8 cellular contexts compared by ENCODE assay signal in the genomic region with DNA sequence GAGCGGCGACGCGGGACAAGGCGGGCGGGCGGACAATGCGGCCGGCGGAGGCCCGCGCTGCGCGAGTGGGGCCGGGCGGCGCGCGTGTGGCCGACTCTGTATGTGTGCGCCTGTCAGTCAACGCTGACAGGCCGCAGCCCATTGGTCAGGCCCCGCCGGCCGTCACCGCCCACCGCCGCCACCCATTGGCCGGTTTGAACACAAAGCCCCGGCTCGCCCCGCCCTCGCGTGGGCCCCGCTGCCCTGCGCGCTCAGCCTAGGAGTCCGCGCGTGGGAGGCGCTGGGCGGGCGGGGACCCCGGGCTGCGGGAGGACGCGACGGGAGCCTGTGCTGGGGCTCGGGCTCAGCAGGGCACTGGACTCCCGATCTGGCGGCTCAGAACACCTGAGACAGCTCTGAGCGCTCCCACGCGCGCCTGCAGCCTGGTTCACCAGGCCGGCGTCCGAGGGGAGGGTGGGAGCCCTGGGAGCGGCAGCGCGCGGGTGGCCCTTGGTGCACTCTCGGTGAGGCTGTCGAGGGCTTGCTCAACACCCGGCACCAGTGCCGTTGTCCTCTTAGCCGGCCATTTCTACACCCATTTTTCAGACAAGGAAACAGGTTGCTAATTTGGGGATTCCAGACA. TPM values are rescaled to one million over a fixed set of nuclear protein-coding genes. Genes with fewer than 3 reads are reported as not detected.
DNase-seq lines count a peak whose midpoint lies in the region; ATAC-seq and TF ChIP-seq lines count a peak whose summit lies in the region.

A gene with protein sequence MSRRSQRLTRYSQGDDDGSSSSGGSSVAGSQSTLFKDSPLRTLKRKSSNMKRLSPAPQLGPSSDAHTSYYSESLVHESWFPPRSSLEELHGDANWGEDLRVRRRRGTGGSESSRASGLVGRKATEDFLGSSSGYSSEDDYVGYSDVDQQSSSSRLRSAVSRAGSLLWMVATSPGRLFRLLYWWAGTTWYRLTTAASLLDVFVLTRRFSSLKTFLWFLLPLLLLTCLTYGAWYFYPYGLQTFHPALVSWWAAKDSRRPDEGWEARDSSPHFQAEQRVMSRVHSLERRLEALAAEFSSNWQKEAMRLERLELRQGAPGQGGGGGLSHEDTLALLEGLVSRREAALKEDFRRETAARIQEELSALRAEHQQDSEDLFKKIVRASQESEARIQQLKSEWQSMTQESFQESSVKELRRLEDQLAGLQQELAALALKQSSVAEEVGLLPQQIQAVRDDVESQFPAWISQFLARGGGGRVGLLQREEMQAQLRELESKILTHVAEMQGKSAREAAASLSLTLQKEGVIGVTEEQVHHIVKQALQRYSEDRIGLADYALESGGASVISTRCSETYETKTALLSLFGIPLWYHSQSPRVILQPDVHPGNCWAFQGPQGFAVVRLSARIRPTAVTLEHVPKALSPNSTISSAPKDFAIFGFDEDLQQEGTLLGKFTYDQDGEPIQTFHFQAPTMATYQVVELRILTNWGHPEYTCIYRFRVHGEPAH (minus strand): TSS at position 88 of the 622 bp plus-strand sequence. CDS start 3,370 bp downstream, outside the sequence.

- peak within 1 kb of the TSS; percentile 69 for H3K4me3 ChIP-seq in epithelial cell of proximal tubule (ENCODE audit: low read depth, low read length)

- peak; percentile 60 for ATAC-seq in HG03439 (IDR thresholded peaks at IDR 0.05; ENCODE audit: unreplicated experiment)

- peak within 1 kb of the TSS; percentile 94 for H3K27ac ChIP-seq in C4-2B

- peak; percentile 63 for TF ChIP-seq POLR2A in GM19193 (IDR thresholded peaks at IDR 0.05; ENCODE audit: extremely low read depth, insufficient read depth, insufficient read length)

- DNase-seq in OCI-M1 (lab: John Stamatoyannopoulos, UW) (peak; percentile 91), activated T-cell treated with anti-CD3 and anti-CD28 coated beads for 48 hours (ENCODE audit: low read depth) (peak; percentile 91), epithelial cell of proximal tubule (ENCODE audit: low read depth) (no peak), mucosa of gallbladder (ENCODE audit: low spot score) (peak; percentile 94)
- DNase-seq in stimulated activated CD8-positive, alpha-beta memory T cell treated with anti-CD3 and anti-CD28 coated beads, Interleukin-4, amount 100 ng/mL, for 24 hours (ENCODE audit: low read depth) = peak; percentile 94

- TF ChIP-seq CTCF in C4-2B (conservative IDR thresholded peaks at IDR 0.05) = no peak
- TF ChIP-seq CTCF in epithelial cell of proximal tubule (conservative IDR thresholded peaks at IDR 0.05; ENCODE audit: low read depth, low read length) = no peak

RNA-seq across cellular contexts. Expression of the gene that starts here (rescaled TPM):
- total RNA-seq in epithelial cell of proximal tubule = 67.8 and 88.2 TPM in 2 replicates
- 129 TPM for total RNA-seq in mucosa of gallbladder
